In the genomic region with DNA sequence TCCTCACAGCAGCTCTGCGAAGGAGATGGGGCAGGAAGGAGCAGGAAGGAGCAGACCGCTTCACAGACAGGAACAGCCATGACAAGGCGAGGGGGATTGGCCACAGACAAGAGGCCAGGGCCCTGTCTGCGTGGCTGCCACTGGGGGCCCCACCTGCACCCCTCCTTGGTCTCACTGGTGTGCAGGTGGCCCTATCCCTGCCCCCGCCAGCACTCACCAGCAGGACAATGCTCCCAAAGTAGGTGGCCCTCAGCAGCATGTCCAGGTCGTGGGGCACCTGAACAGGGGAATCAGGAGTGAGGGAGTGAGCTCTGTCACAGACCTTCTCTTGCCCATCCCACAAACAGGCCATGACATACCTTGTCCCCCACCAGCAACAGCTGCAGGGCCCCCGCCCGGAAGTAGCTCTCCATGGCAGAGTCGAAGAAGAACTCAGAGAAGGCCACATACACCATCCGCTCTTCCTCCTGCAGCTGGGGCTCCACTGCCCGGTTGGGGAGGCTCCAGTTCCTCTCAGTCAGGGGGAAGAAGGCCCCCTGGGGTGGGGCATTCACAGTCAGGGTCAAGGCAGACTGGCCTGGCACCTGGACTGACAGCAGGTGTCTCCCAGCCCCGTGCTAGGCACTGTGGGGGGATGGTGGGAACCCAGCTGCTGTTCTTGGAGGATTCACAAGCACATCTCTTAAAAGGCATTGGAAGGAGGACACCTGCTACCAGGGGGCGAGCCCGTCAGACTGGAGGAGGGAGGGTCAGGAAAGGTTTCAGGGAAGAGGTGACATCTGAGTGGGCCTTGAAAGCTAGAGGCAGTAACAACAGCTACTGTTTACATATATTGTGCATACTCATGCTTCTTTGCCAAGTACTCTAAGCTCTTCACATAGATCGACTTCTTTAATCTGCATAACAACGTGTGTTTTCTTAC, we compare ENCODE assay signal across 1 cellular context.
TF ChIP-seq lines count a peak whose summit lies in the region.

No MANE protein-coding gene starts in this region.

TF ChIP-seq in IMR-90, 13 proteins besides CTCF, POLR2A, EP300 and RAD21:
- TF ChIP-seq SMC3 (IDR thresholded peaks at IDR 0.05; ENCODE audit: low read depth, low read length): no peak
- no peak for TF ChIP-seq RCOR1 (IDR thresholded peaks at IDR 0.05; ENCODE audit: insufficient replicate concordance, low read length)
- no peak for TF ChIP-seq CHD1 (IDR thresholded peaks at IDR 0.05; ENCODE audit: low read depth, low read length)
- no peak for TF ChIP-seq FOS (IDR thresholded peaks at IDR 0.05; ENCODE audit: low read depth, low read length)
- TF ChIP-seq, protein P1, sequence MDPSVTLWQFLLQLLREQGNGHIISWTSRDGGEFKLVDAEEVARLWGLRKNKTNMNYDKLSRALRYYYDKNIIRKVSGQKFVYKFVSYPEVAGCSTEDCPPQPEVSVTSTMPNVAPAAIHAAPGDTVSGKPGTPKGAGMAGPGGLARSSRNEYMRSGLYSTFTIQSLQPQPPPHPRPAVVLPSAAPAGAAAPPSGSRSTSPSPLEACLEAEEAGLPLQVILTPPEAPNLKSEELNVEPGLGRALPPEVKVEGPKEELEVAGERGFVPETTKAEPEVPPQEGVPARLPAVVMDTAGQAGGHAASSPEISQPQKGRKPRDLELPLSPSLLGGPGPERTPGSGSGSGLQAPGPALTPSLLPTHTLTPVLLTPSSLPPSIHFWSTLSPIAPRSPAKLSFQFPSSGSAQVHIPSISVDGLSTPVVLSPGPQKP (IDR thresholded peaks at IDR 0.05; ENCODE audit: borderline replicate concordance, low read depth, low read length): no peak
- no peak for TF ChIP-seq RFX5 (IDR thresholded peaks at IDR 0.05; ENCODE audit: low read depth, low read length)
- no peak for TF ChIP-seq MAZ (IDR thresholded peaks at IDR 0.05; ENCODE audit: borderline replicate concordance, low read depth, low read length)
- TF ChIP-seq BHLHE40 (IDR thresholded peaks at IDR 0.05; ENCODE audit: low read depth, low read length): no peak
- TF ChIP-seq MAFK (IDR thresholded peaks at IDR 0.05; ENCODE audit: low read depth, low read length): no peak
- no peak for TF ChIP-seq MXI1 (IDR thresholded peaks at IDR 0.05; ENCODE audit: borderline replicate concordance, low read depth, low read length)
- TF ChIP-seq, protein P2, sequence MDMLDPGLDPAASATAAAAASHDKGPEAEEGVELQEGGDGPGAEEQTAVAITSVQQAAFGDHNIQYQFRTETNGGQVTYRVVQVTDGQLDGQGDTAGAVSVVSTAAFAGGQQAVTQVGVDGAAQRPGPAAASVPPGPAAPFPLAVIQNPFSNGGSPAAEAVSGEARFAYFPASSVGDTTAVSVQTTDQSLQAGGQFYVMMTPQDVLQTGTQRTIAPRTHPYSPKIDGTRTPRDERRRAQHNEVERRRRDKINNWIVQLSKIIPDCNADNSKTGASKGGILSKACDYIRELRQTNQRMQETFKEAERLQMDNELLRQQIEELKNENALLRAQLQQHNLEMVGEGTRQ (IDR thresholded peaks at IDR 0.05; ENCODE audit: low read depth, low read length): no peak
- no peak for TF ChIP-seq CEBPB (IDR thresholded peaks at IDR 0.05; ENCODE audit: low read depth, low read length)
- no peak for TF ChIP-seq NFE2L2 (IDR thresholded peaks at IDR 0.05; ENCODE audit: low read depth, low read length)
